ENCODE assay signal across 1 cellular context in genomic region chr17:75511610-75512575, GRCh38.
TF ChIP-seq lines count a peak whose summit lies in the region.

No MANE protein-coding gene starts in this region.

TF ChIP-seq in liver, 16 proteins besides CTCF, POLR2A, EP300 and RAD21:
- peak; percentile 61 for TF ChIP-seq NR2F2 (IDR thresholded peaks at IDR 0.05)
- TF ChIP-seq MAX (IDR thresholded peaks at IDR 0.05): peak; percentile 10
- peak; percentile 40 for TF ChIP-seq REST (IDR thresholded peaks at IDR 0.05)
- no peak for TF ChIP-seq JUND (IDR thresholded peaks at IDR 0.05)
- TF ChIP-seq SP1 (IDR thresholded peaks at IDR 0.05): peak; percentile 56
- TF ChIP-seq RXRA (IDR thresholded peaks at IDR 0.05): peak; percentile 72 to 78
- TF ChIP-seq HNF4A (conservative IDR thresholded peaks at IDR 0.05): peak; percentile 49 to 56
- peak; percentile 52 for TF ChIP-seq FOXA2 (IDR thresholded peaks at IDR 0.05)
- TF ChIP-seq EGR1 (IDR thresholded peaks at IDR 0.05; ENCODE audit: low read depth in 2 of 2): no peak
